8 cellular contexts compared by ENCODE assay signal in the genomic region with DNA sequence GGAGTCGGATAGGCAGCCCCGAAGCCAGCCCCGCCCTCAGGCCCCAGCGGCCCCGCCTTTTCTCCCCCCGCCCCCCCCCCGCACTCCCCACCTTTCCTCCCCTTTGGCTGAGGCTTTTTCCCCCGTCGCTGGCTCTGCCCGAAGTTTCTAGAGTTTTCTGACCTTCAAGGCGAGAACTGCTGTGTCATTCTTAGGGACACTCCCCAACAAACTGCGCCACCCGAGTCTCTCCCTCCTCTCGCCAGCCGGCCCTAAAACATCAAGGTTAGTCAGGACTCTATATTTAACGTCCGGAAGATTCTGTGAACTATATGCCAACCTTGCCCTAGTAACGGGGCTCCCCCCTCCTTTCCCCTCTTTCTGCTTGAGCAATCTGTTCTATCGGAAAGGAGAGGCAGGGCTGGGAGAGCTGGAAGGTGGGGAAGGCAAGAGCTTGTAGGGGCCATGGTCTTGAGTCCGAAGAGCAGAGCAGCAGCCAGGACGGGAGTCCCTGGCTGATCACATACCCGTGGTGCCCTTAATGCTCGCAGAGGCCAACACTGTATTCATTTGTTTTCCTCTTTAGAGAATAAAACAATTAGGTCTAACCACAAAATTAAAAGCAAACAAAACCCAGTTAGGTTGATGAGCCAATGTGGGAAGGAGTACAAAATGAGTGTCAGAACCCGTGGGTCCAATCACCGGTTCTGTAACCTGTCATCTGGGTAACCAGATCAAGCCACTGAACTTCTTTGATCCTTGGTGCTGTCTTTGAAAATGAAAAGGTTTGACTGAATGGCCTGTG. TPM values are rescaled to one million over a fixed set of nuclear protein-coding genes. Genes with fewer than 3 reads are reported as not detected.
A peak's percentile ranks its signal among the peaks of the same experiment; 100 is the strongest.
DNase-seq lines count a peak whose midpoint lies in the region; ATAC-seq and TF ChIP-seq lines count a peak whose summit lies in the region.

No MANE protein-coding gene starts in this region.

- peak; percentile 62 for ATAC-seq in IMR-90 (ENCODE audit: low read depth)

- H3K79me1 ChIP-seq in IMR-90 (ENCODE audit: low read depth in 1 of 2, low read length in 2 of 2): peaks cover 10 to 50% of the 10 kb centered on the region in 2 experiments

- H3K9me3 Mint-ChIP-seq in brain: peaks cover 0 to 21% (median 0%) of the 10 kb centered on the region in 5 experiments

- peak overlapping the region; percentile 94 for H3K56ac ChIP-seq in IMR-90 (ENCODE audit: extremely low read depth, insufficient read depth, low read length)

- H3K4me2 ChIP-seq in IMR-90 (ENCODE audit: low read depth, low read length): peak overlapping the region; percentile 94

- peak overlapping the region; percentile 88 for H2AK5ac ChIP-seq in IMR-90 (ENCODE audit: low read depth, low read length)

- H3K9ac ChIP-seq in IMR-90 (ENCODE audit: low read depth, low read length) (peak overlapping the region; percentile 87), iPS-15b (ENCODE audit: low read depth, low read length) (peak overlapping the region; percentile 79)

- POLR2A ChIA-PET in IMR-90 (lab: Charles Lee; ENCODE audit: unreplicated experiment): no interaction called here

- DNase-seq in NCI-H82 (lab: John Stamatoyannopoulos, UW) (peak; percentile 72), NCI-H82 treated with DMSO at 0.1 percent for 48 hours (lab: John Stamatoyannopoulos, UW; ENCODE audit: unreplicated experiment) (no peak), IMR-90 (peak; percentile 64), T-helper 9 cell (peak; percentile 45), retinal pigment epithelial cell (ENCODE audit: low read depth) (no peak), NCI-H774 (lab: John Stamatoyannopoulos, UW) (no peak)

- no peaks in the 10 kb centered on the region for H4K20me1 ChIP-seq in IMR-90 (ENCODE audit: insufficient read depth, low read length)

- TF ChIP-seq RAD21 in IMR-90 (IDR thresholded peaks at IDR 0.05; ENCODE audit: low read length): no peak

- peak overlapping the region; percentile 85 for H3K18ac ChIP-seq in IMR-90 (ENCODE audit: low read depth, low read length)

- H3K4me3 ChIP-seq in IMR-90 (ENCODE audit: insufficient read depth, low read depth, low read length): peak overlapping the region; percentile 48
- peak overlapping the region; percentile 77 for H3K4me3 ChIP-seq in iPS-15b (ENCODE audit: low read depth, low read length)
- H3K4me3 ChIP-seq in retinal pigment epithelial cell (ENCODE audit: low read length): peak overlapping the region; percentile 70

- peak overlapping the region; percentile 82 for H2BK5ac ChIP-seq in IMR-90 (ENCODE audit: low read depth, low read length, poor library complexity, severe bottlenecking)

- H3K27me3 Mint-ChIP-seq in brain: peaks cover 16% of the 10 kb centered on the region

- peak overlapping the region; percentile 76 for H2AK9ac ChIP-seq in IMR-90 (replicated peaks; ENCODE audit: low read depth, low read length, poor library complexity)

- no TSS peak for BruUV-seq in IMR-90 (replicated peaks; lab: Mats Ljungman, UMichigan)

- H4K5ac ChIP-seq in IMR-90 (ENCODE audit: low read depth, low read length): peak overlapping the region; percentile 69

- H3K4me1 Mint-ChIP-seq in brain: peaks cover 64% of the 10 kb centered on the region

- H3K23ac ChIP-seq in IMR-90 (ENCODE audit: low read depth, low read length): peak overlapping the region; percentile 94

- no peaks in the 10 kb centered on the region for H3K36me3 ChIP-seq in IMR-90 (ENCODE audit: control insufficient read depth, insufficient read depth, low read length)
- H3K36me3 ChIP-seq in iPS-15b (ENCODE audit: control insufficient read depth, insufficient read depth, low read length): no peaks in the 10 kb centered on the region

- peak overlapping the region; percentile 79 to 84 for H4K8ac ChIP-seq in IMR-90 (ENCODE audit: low read depth in 2 of 2, low read length in 2 of 2)

- H3K27ac Mint-ChIP-seq in brain: peak overlapping the region; percentile 92 to 99 (median 97)

- H3K4ac ChIP-seq in IMR-90 (ENCODE audit: low read depth, low read length): peak overlapping the region; percentile 91

- H3K9me1 ChIP-seq in IMR-90 (ENCODE audit: insufficient read depth, low read length): peaks cover 7% of the 10 kb centered on the region

- CTCF ChIA-PET in IMR-90 (lab: Yijun Ruan, JAX): interaction anchor here (0.5 to 1.3 kb wide), 2 partner anchors 15 to 1159 kb away, joined by 3 read pairs; partner anchors contain the start of gene LSM2

- H3K9me3 ChIP-seq in IMR-90 (ENCODE audit: control insufficient read depth, insufficient read depth, low read length) (no peaks in the 10 kb centered on the region), iPS-15b (ENCODE audit: control insufficient read depth, insufficient read depth, low read length) (no peaks in the 10 kb centered on the region)

- H4K91ac ChIP-seq in IMR-90 (ENCODE audit: insufficient read depth, low read depth, low read length): peak overlapping the region; percentile 92

- TF ChIP-seq POLR2A in IMR-90 (IDR thresholded peaks at IDR 0.05; ENCODE audit: low read depth, low read length): peak; percentile 54; the same call in 1 of the 2 replicates

- in situ Hi-C loops in IMR-90 (cut with MboI; ENCODE audit: low sequenced_read_pairs): no loop called here

- WGBS in IMR-90 (ENCODE audit: extremely low coverage in 2 of 2, insufficient read length in 1 of 2), 2 experiments: no CpG with 5 or more reads among the region's 25 CpGs

- intact Hi-C loops in IMR-90 (cut with micrococcal nuclease): no loop called here

- H2BK20ac ChIP-seq in IMR-90 (ENCODE audit: low read depth, low read length): peak overlapping the region; percentile 64

- peak overlapping the region; percentile 82 to 94 (median 83) for H3K4me3 Mint-ChIP-seq in brain

- no peaks in the 10 kb centered on the region for H3K36me3 Mint-ChIP-seq in brain

- peak overlapping the region; percentile 85 for H3K27ac ChIP-seq in IMR-90 (ENCODE audit: insufficient read depth, low read length)

- peak overlapping the region; percentile 85 for H3K14ac ChIP-seq in IMR-90 (replicated peaks; ENCODE audit: low read depth, low read length)

- peak overlapping the region; percentile 83 for H2BK120ac ChIP-seq in IMR-90 (ENCODE audit: low read depth, low read length)

- H3K27me3 ChIP-seq in IMR-90 (ENCODE audit: control insufficient read depth, insufficient read depth, low read length) (no peaks in the 10 kb centered on the region), iPS-15b (ENCODE audit: control insufficient read depth, insufficient read depth, low read length) (no peaks in the 10 kb centered on the region)

- H2BK15ac ChIP-seq in IMR-90 (ENCODE audit: low read depth, low read length): peak overlapping the region; percentile 57

- dilution Hi-C loops in IMR-90 (cut with HindIII; ENCODE audit: low sequenced_read_pairs, unreplicated experiment): no loop called here

- H3K4me1 ChIP-seq in IMR-90 (ENCODE audit: control insufficient read depth, insufficient read depth, low read length) (peaks cover 10% of the 10 kb centered on the region), iPS-15b (ENCODE audit: control insufficient read depth, insufficient read depth, low read length) (peaks cover 4% of the 10 kb centered on the region)

- peak overlapping the region; percentile 90 for H2AFZ ChIP-seq in IMR-90 (replicated peaks; ENCODE audit: low read length, poor library complexity)

- TF ChIP-seq CTCF in IMR-90 (conservative IDR thresholded peaks at IDR 0.05; ENCODE audit: low read depth, low read length) (no peak), brain (conservative IDR thresholded peaks at IDR 0.05) (no peak), retinal pigment epithelial cell (conservative IDR thresholded peaks at IDR 0.05; ENCODE audit: low read depth, low read length) (no peak)

TF ChIP-seq in IMR-90, 13 proteins besides CTCF, POLR2A, EP300 and RAD21 (continues in another document):
- TF ChIP-seq NFE2L2 (IDR thresholded peaks at IDR 0.05; ENCODE audit: low read depth, low read length) (peak; percentile 93), SMC3 (IDR thresholded peaks at IDR 0.05; ENCODE audit: low read depth, low read length) (no peak), MAFK (IDR thresholded peaks at IDR 0.05; ENCODE audit: low read depth, low read length) (peak; percentile 43), RFX5 (IDR thresholded peaks at IDR 0.05; ENCODE audit: low read depth, low read length) (no peak)
- TF ChIP-seq, protein P1, sequence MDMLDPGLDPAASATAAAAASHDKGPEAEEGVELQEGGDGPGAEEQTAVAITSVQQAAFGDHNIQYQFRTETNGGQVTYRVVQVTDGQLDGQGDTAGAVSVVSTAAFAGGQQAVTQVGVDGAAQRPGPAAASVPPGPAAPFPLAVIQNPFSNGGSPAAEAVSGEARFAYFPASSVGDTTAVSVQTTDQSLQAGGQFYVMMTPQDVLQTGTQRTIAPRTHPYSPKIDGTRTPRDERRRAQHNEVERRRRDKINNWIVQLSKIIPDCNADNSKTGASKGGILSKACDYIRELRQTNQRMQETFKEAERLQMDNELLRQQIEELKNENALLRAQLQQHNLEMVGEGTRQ (IDR thresholded peaks at IDR 0.05; ENCODE audit: low read depth, low read length): no peak

RNA-seq across cellular contexts. Expression of gene HSPA1B, which starts 5.3 kb away (rescaled TPM):
- 93.6 and 118 TPM in 2 replicates for total RNA-seq in IMR-90 (2012; rRNA removed)
- polyA plus RNA-seq in IMR-90 (2012; rRNA removed): 59.4 and 61.1 TPM in 2 replicates
- polyA plus RNA-seq in IMR-90 (2012; cell fraction: cytosol; rRNA removed): 37.3 and 63.5 TPM in 2 replicates
- polyA plus RNA-seq in IMR-90 (2012; cell fraction: nucleus; rRNA removed; ENCODE audit: low replicate concordance): 23.4 and 49.3 TPM in 2 replicates
- polyA plus RNA-seq in brain (ENCODE audit: insufficient read depth, low read depth, low replicate concordance): 248 TPM

RNA-seq across cellular contexts. Expression of gene HSPA1A, which starts 6.9 kb away (rescaled TPM):
- 94.6 and 102 TPM in 2 replicates for total RNA-seq in IMR-90 (2012; rRNA removed)
- polyA plus RNA-seq in IMR-90 (2012; rRNA removed) (93.1 and 95.3 TPM in 2 replicates), brain (ENCODE audit: insufficient read depth, low read depth, low replicate concordance) (286 TPM)
- polyA plus RNA-seq in IMR-90 (2012; cell fraction: cytosol; rRNA removed): 64.7 and 107 TPM in 2 replicates
- 39.6 and 77.5 TPM in 2 replicates for polyA plus RNA-seq in IMR-90 (2012; cell fraction: nucleus; rRNA removed; ENCODE audit: low replicate concordance)

RNA-seq across cellular contexts. Expression of gene HSPA1L, which starts 7.1 kb away (rescaled TPM):
- 1.3 and 1.4 TPM in 2 replicates for total RNA-seq in IMR-90 (2012; rRNA removed)
- polyA plus RNA-seq in IMR-90 (2012; rRNA removed) (0.97 and 1.0 TPM in 2 replicates), brain (ENCODE audit: insufficient read depth, low read depth, low replicate concordance) (7.6 TPM)
- polyA plus RNA-seq in IMR-90 (2012; cell fraction: cytosol; rRNA removed): 0.45 and 0.54 TPM in 2 replicates
- polyA plus RNA-seq in IMR-90 (2012; cell fraction: nucleus; rRNA removed; ENCODE audit: low replicate concordance): 0.27 and 0.68 TPM in 2 replicates

RNA-seq across cellular contexts. Expression of gene LSM2, which starts 15.5 kb away (rescaled TPM):
- 48.0 and 56.3 TPM in 2 replicates for total RNA-seq in IMR-90 (2012; rRNA removed)
- polyA plus RNA-seq in IMR-90 (2012; rRNA removed) (55.0 and 61.0 TPM in 2 replicates), brain (ENCODE audit: insufficient read depth, low read depth, low replicate concordance) (166 TPM)
- 54.6 and 56.8 TPM in 2 replicates for polyA plus RNA-seq in IMR-90 (2012; cell fraction: cytosol; rRNA removed)
- polyA plus RNA-seq in IMR-90 (2012; cell fraction: nucleus; rRNA removed; ENCODE audit: low replicate concordance): 13.0 and 15.1 TPM in 2 replicates

RNA-seq across cellular contexts. Expression of gene VARS1, which starts 26.7 kb away (rescaled TPM):
- 32.2 and 41.2 TPM in 2 replicates for total RNA-seq in IMR-90 (2012; rRNA removed)
- 39.6 and 42.0 TPM in 2 replicates for polyA plus RNA-seq in IMR-90 (2012; rRNA removed)
- 25.0 and 31.3 TPM in 2 replicates for polyA plus RNA-seq in IMR-90 (2012; cell fraction: cytosol; rRNA removed)
- polyA plus RNA-seq in IMR-90 (2012; cell fraction: nucleus; rRNA removed; ENCODE audit: low replicate concordance): 49.4 and 162 TPM in 2 replicates
- polyA plus RNA-seq in brain (ENCODE audit: insufficient read depth, low read depth, low replicate concordance): 82.5 TPM

Comparison
In these comparisons a context has a peak if more than half of its experiments do, and no peak if none do; other contexts are left out.
1. DNase-seq: peak in NCI-H82 (single experiment), IMR-90 (single experiment) and T-helper 9 cell (single experiment); none in NCI-H82 treated with DMSO at 0.1 percent for 48 hours (single experiment), retinal pigment epithelial cell (single experiment) and NCI-H774 (single experiment).
2. Peak in every context shown above with its lines, with median percentiles within 50 percentile points of each other: H3K4me3 ChIP-seq.